12 cellular contexts compared by ENCODE assay signal in the genomic region with DNA sequence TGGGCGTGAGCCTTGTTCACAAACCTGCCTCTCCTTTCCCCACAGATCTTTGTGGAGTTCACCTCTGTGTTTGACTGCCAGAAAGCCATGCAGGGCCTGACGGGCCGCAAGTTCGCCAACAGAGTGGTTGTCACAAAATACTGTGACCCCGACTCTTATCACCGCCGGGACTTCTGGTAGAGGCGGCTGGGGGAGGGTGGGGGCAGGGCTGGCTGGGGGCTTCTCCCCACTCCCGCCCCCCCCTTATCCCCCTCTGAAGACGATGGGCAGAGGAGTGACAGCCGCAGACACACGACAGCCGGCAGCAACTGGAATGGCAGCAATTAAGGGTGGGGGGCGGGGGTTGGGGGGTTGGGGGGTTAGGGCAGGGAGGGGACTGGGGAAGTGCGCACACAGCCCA. TPM values are rescaled to one million over a fixed set of nuclear protein-coding genes. Genes with fewer than 3 reads are reported as not detected.
DNase-seq lines count a peak whose midpoint lies in the region; ATAC-seq and TF ChIP-seq lines count a peak whose summit lies in the region.
"Had no signal": no experiment of that assay in that cellular context is flagged by ENCODE, and none has a peak within 500 bp of the region (broad histone marks: within the 10 kb centered on the region; RNA-seq: fewer than 3 reads in every experiment).

No MANE protein-coding gene starts in this region.

- H3K9me3 Mint-ChIP-seq in MCF 10A (ENCODE audit: unreplicated experiment): no peaks in the 10 kb centered on the region
- H3K9me3 Mint-ChIP-seq in neural crest cell: no peaks in the 10 kb centered on the region
- H3K9me3 Mint-ChIP-seq: activated CD4-positive, alpha-beta T cell treated with anti-CD3 and anti-CD28 coated beads, Interleukin-2, amount 10 ng/mL, durations not matched to agents 24 days and 14 days had no signal

- H3K4me3 Mint-ChIP-seq in MCF 10A (ENCODE audit: unreplicated experiment) (no peak overlapping the region), neural crest cell (peak overlapping the region; percentile 77)

- BruUV-seq in MCF 10A (replicated peaks; lab: Mats Ljungman, UMichigan): no TSS peak

- TF ChIP-seq CTCF in LNCaP clone FGC (IDR thresholded peaks at IDR 0.05; ENCODE audit: control insufficient read depth, extremely low read depth, insufficient read depth): no peak
- TF ChIP-seq CTCF in MCF 10A (IDR thresholded peaks at IDR 0.05; ENCODE audit: unreplicated experiment): no peak
- no peak for TF ChIP-seq CTCF in neural crest cell (conservative IDR thresholded peaks at IDR 0.05)

- no peak for ATAC-seq in HG03196 (IDR thresholded peaks at IDR 0.05; ENCODE audit: unreplicated experiment)
- ATAC-seq in HG02970 (IDR thresholded peaks at IDR 0.05; ENCODE audit: low FRiP score, unreplicated experiment): no peak

- H3K27me3 Mint-ChIP-seq in MCF 10A (ENCODE audit: insufficient read depth, unreplicated experiment) (no peaks in the 10 kb centered on the region), neural crest cell (ENCODE audit: low read depth) (peaks cover 9% of the 10 kb centered on the region)
- H3K27me3 Mint-ChIP-seq: activated CD4-positive, alpha-beta T cell treated with anti-CD3 and anti-CD28 coated beads, Interleukin-2, amount 10 ng/mL, durations not matched to agents 24 days and 14 days had no signal

- peak overlapping the region; percentile 77 for H3K4me3 ChIP-seq in LNCaP clone FGC (ENCODE audit: low read depth, low read length)

- CTCF ChIA-PET in MCF 10A (lab: Yijun Ruan, JAX): interaction anchor here (0.6 to 1.0 kb wide), 5 partner anchors 9 to 205 kb away, joined by 3 to 4 read pairs (median 3); no protein-coding TSS in a partner anchor

- POLR2A ChIA-PET in MCF 10A (lab: Yijun Ruan, JAX): interaction anchor here (1.0 to 1.2 kb wide), 3 partner anchors 17 to 19 kb away, joined by 3 to 9 read pairs (median 6); a partner anchor contains a TSS

- DNase-seq in NCI-H2227 (lab: John Stamatoyannopoulos, UW; ENCODE audit: unreplicated experiment) (peak; percentile 72), NCI-H2227 treated with DMSO at 0.1 percent for 48 hours (lab: John Stamatoyannopoulos, UW) (no peak), LNCaP clone FGC (ENCODE audit: low read depth) (no peak), MCF 10A (ENCODE audit: unreplicated experiment) (no peak), neural crest cell (ENCODE audit: low read depth, low spot score) (no peak)
- no peak for DNase-seq in activated CD4-positive, CD25-positive, alpha-beta regulatory T cell (lab: John Stamatoyannopoulos, UW)
- DNase-seq: brain microvascular endothelial cell; foreskin melanocyte; NK-92 treated with Interleukin-12 subunit alpha and Interleukin-12 subunit beta, amount 100 ng/mL, for 24 hours had no signal

- intact Hi-C loops in MCF 10A (cut with micrococcal nuclease): no loop called here

- peaks cover 62% of the 10 kb centered on the region for H3K36me3 Mint-ChIP-seq in MCF 10A (ENCODE audit: insufficient read depth, unreplicated experiment)
- H3K36me3 Mint-ChIP-seq in neural crest cell (ENCODE audit: low read depth): peaks cover 17% of the 10 kb centered on the region

- H3K27ac Mint-ChIP-seq in MCF 10A (ENCODE audit: low read depth, unreplicated experiment): peak overlapping the region; percentile 85
- no peak overlapping the region for H3K27ac Mint-ChIP-seq in neural crest cell (ENCODE audit: unreplicated experiment)

- peaks cover 30% of the 10 kb centered on the region for H3K4me1 Mint-ChIP-seq in MCF 10A (ENCODE audit: insufficient read depth, unreplicated experiment)
- peaks cover 50% of the 10 kb centered on the region for H3K4me1 Mint-ChIP-seq in neural crest cell

RNA-seq across cellular contexts. Expression of a gene that starts 1.1 kb away (rescaled TPM):
- 102 and 123 TPM in 2 replicates for total RNA-seq in MCF 10A (2022)
- total RNA-seq in neural crest cell: 129 and 130 TPM in 2 replicates

RNA-seq across cellular contexts. Expression of a gene that starts 19.1 kb away (rescaled TPM):
- total RNA-seq in MCF 10A (2022) (220 and 280 TPM in 2 replicates), neural crest cell (342 and 365 TPM in 2 replicates)

RNA-seq across cellular contexts. Expression of a gene that starts 25.9 kb away (rescaled TPM):
- total RNA-seq in MCF 10A (2022): 2.3 and 2.5 TPM in 2 replicates
- 18.7 and 18.9 TPM in 2 replicates for total RNA-seq in neural crest cell

RNA-seq across cellular contexts. Expression of a gene that starts 30.4 kb away (rescaled TPM):
- total RNA-seq in MCF 10A (2022) (22.3 and 25.7 TPM in 2 replicates), neural crest cell (40.8 and 41.9 TPM in 2 replicates)

RNA-seq across cellular contexts. Expression of a gene that starts 33.1 kb away (rescaled TPM):
- total RNA-seq in MCF 10A (2022): 38.9 and 44.9 TPM in 2 replicates
- 39.1 and 41.8 TPM in 2 replicates for total RNA-seq in neural crest cell
